18 cellular contexts compared by ENCODE assay signal in the genomic region with DNA sequence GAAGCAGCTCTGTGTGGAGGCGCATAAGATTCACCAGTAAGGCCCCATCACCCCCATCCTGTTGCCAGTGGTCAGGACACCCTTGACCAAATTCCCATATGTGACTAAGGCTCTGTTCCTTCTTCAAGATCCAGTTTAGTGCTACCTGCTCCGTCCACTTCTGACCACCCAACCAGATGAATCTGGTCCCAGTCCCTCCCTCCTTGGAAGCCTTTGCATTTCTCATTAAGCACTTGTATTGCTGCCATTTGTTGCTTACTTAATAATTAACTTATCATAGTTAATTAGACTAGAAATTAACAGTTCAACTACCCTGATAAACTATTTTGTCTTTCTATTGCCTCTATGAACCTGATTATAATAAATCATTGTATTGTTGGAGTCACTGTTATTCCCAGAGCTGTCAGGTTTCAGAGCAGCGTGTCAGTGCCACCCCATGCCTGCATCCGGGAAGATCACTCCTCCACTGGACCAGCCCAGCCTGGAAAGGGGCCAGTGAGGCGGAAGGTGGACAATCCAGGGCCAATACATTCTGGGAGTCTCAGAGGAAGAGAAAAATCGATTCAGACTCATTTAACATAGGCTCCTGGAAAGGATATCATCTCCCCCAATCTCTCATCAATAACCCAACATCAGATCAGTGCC. TPM values are rescaled to one million over a fixed set of nuclear protein-coding genes. Genes with fewer than 3 reads are reported as not detected.
DNase-seq lines count a peak whose midpoint lies in the region; ATAC-seq, FAIRE-seq and TF ChIP-seq lines count a peak whose summit lies in the region.
"Had no signal": no experiment of that assay in that cellular context is flagged by ENCODE, and none has a peak within 500 bp of the region (broad histone marks: within the 10 kb centered on the region; RNA-seq: fewer than 3 reads in every experiment).

No MANE protein-coding gene starts in this region.

- no peaks in the 10 kb centered on the region for H3K9me3 ChIP-seq in HepG2 (ENCODE audit: low read length)

- H3K4me2 ChIP-seq in HepG2 (ENCODE audit: low read depth, low read length) = no peak overlapping the region

- BruUV-seq in HepG2 (replicated peaks; lab: Mats Ljungman, UMichigan) = no TSS peak

- in situ Hi-C loops in HepG2 (cut with HindIII; ENCODE audit: extremely low pct_ligation_motif_present, low pct_unique_long_range_greater_than_20kb) = no loop called here

- H2AFZ ChIP-seq in HepG2 (ENCODE audit: low read length) = no peak overlapping the region

- no peak for FAIRE-seq in HepG2 (lab: Jason Lieb, UNC)
- FAIRE-seq in GM12891 (lab: Jason Lieb, UNC) = no peak
- FAIRE-seq: D721Med, H54 had no signal

- peak; percentile 57; the same call in 1 of the 3 replicates for ATAC-seq in HepG2
- no peak for ATAC-seq in HG02973 (IDR thresholded peaks at IDR 0.05; ENCODE audit: unreplicated experiment)
- ATAC-seq: CD8-positive, alpha-beta T cell; HCT116 had no signal

- H3K4me1 ChIP-seq in HepG2 (ENCODE audit: insufficient read depth, low read length) = no peaks in the 10 kb centered on the region

- POLR2A ChIA-PET in HepG2 (lab: Yijun Ruan, JAX) = no interaction called here

- H4K20me1 ChIP-seq in HepG2 (ENCODE audit: insufficient read depth, low read length) = no peaks in the 10 kb centered on the region

- no peaks in the 10 kb centered on the region for H3K27me3 ChIP-seq in HepG2 (ENCODE audit: control insufficient read depth in 1 of 2, insufficient read depth in 2 of 2, low read length in 2 of 2)

- CTCF ChIA-PET in HepG2 (lab: Yijun Ruan, JAX; ENCODE audit: low intra/inter-chr PET ratio, low total read pairs) = no interaction called here

- H3K27ac ChIP-seq in HepG2 (ENCODE audit: extremely low read length, insufficient read depth, low read length) = no peak overlapping the region

- no peak overlapping the region for H3K4me3 ChIP-seq in epithelial cell of proximal tubule (ENCODE audit: low read depth, low read length)
- H3K4me3 ChIP-seq in HepG2 (replicated peaks in 1 of 3; ENCODE audit: insufficient read depth in 1 of 3, low read depth in 2 of 3, low read length in 3 of 3) = no peak overlapping the region

- TF ChIP-seq EP300 in HepG2 (IDR thresholded peaks at IDR 0.05; ENCODE audit: low read depth in 2 of 2, low read length in 2 of 2) = no peak
- no peak for TF ChIP-seq EP300 in HepG2 (CRISPR knock-in tag; IDR thresholded peaks at IDR 0.05; ENCODE audit: borderline replicate concordance)

- no peak overlapping the region for H3K9ac ChIP-seq in HepG2 (ENCODE audit: insufficient read depth, low read depth, low read length)

- peak; percentile 65 for DNase-seq in epithelial cell of proximal tubule (ENCODE audit: low read depth)
- DNase-seq in HepG2 (ENCODE audit: low spot score) = no peak
- DNase-seq in renal cortical epithelial cell (ENCODE audit: low read depth) = peak; percentile 89
- no peak for DNase-seq in DMS79 (lab: John Stamatoyannopoulos, UW)
- DNase-seq in GM12891 (ENCODE audit: insufficient read length, low spot score) = no peak
- DNase-seq: CD8-positive, alpha-beta T cell; COR-L47; DMS153; DND-41; GDM1 had no signal

- no peak for TF ChIP-seq POLR2A in HepG2 (IDR thresholded peaks at IDR 0.05; ENCODE audit: insufficient read depth in 1 of 2, low read depth in 2 of 2, low read length in 2 of 2)
- TF ChIP-seq POLR2A in GM12891 (IDR thresholded peaks at IDR 0.05; ENCODE audit: low read depth, low read length) = no peak

- no peaks in the 10 kb centered on the region for H3K36me3 ChIP-seq in HepG2 (replicated peaks in 1 of 2; ENCODE audit: control insufficient read depth in 1 of 2, insufficient read depth in 2 of 2, low read length in 2 of 2)

- intact Hi-C loops in HepG2 (cut with micrococcal nuclease; ENCODE audit: unreplicated experiment) = no loop called here

- no peak for TF ChIP-seq RAD21 in HepG2 (CRISPR knock-in tag; IDR thresholded peaks at IDR 0.05)

- H3K79me2 ChIP-seq in HepG2 (ENCODE audit: insufficient read depth, low read length) = no peaks in the 10 kb centered on the region

- peak; percentile 34 for TF ChIP-seq CTCF in epithelial cell of proximal tubule (conservative IDR thresholded peaks at IDR 0.05; ENCODE audit: low read depth, low read length)
- TF ChIP-seq CTCF in HepG2 (CRISPR knock-in tag; IDR thresholded peaks at IDR 0.05) = peak; percentile 27; the same call in 1 of the 2 replicates

- 47% methylated on average over 6 of the region's 6 CpGs for WGBS in HepG2 (ENCODE audit: low lambda C conversion rate)

TF ChIP-seq in HepG2, 621 proteins besides CTCF, POLR2A, EP300 and RAD21:
- TF ChIP-seq MTF2 (CRISPR knock-in tag; IDR thresholded peaks at IDR 0.05; ENCODE audit: borderline replicate concordance) (no peak), STAG1 (CRISPR knock-in tag; IDR thresholded peaks at IDR 0.05) (peak; percentile 25; the same call in 1 of the 2 replicates)

TF ChIP-seq in GM12891, 5 proteins besides CTCF, POLR2A, EP300 and RAD21:
- no peak for TF ChIP-seq PAX5 (IDR thresholded peaks at IDR 0.05; ENCODE audit: insufficient read depth, low read length, severe bottlenecking)
- TF ChIP-seq TAF1 (IDR thresholded peaks at IDR 0.05; ENCODE audit: low read depth, low read length) = no peak
- no peak for TF ChIP-seq POLR2AphosphoS5 (IDR thresholded peaks at IDR 0.05; ENCODE audit: low read depth, low read length)
- no peak for TF ChIP-seq SPI1 (IDR thresholded peaks at IDR 0.05; ENCODE audit: low read depth, low read length)
- TF ChIP-seq POU2F2 (IDR thresholded peaks at IDR 0.05; ENCODE audit: low read depth, low read length) = no peak

RNA-seq across cellular contexts. Expression of gene NAT8, which starts 9.5 kb away (rescaled TPM):
- total RNA-seq in epithelial cell of proximal tubule (not detected in 2 replicates), HepG2 (2016; rRNA removed; fragmentation: Illumina TruSeq; extraction: Trizol) (1.8 and 1.9 TPM in 2 replicates), renal cortical epithelial cell (0.69 and 14.4 TPM in 2 replicates)
- total RNA-seq in HepG2 (2016; cell fraction: cytosol; rRNA removed; fragmentation: Illumina TruSeq; extraction: Trizol; ENCODE audit: low read depth) = 0.51 and 0.97 TPM in 2 replicates
- 1.2 and 2.0 TPM in 2 replicates for total RNA-seq in HepG2 (2016; cell fraction: insoluble cytoplasmic fraction; rRNA removed; fragmentation: Illumina TruSeq; extraction: Trizol)
- total RNA-seq in HepG2 (2016; cell fraction: membrane; rRNA removed; fragmentation: Illumina TruSeq; extraction: Trizol) = 0.28 and 0.59 TPM in 2 replicates
- 1.4 and 1.5 TPM in 2 replicates for total RNA-seq in HepG2 (2016; cell fraction: nucleus; rRNA removed; fragmentation: Illumina TruSeq; extraction: Trizol)
- polyA plus RNA-seq in HepG2 (2011; rRNA removed) = 12.9 and 15.6 TPM in 2 replicates
- polyA plus RNA-seq in HepG2 (2011; cell fraction: cytosol; rRNA removed) = 16.0 and 20.9 TPM in 2 replicates
- polyA plus RNA-seq in HepG2 (2011; cell fraction: nucleus; rRNA removed) = 3.6 and 7.4 TPM in 2 replicates
- polyA plus RNA-seq in HepG2 (2012) = 2.8 and 12.0 TPM in 2 replicates
- 0.23 and 0.38 TPM in 2 replicates for polyA plus RNA-seq in HepG2 (2016; cell fraction: cytosol; fragmentation: Illumina TruSeq; extraction: Trizol; ENCODE audit: low read depth)
- 0.46 and 1.4 TPM in 2 replicates for polyA plus RNA-seq in HepG2 (2016; cell fraction: insoluble cytoplasmic fraction; fragmentation: Illumina TruSeq; extraction: Trizol; ENCODE audit: low read depth)
- polyA plus RNA-seq in HepG2 (2016; cell fraction: membrane; fragmentation: Illumina TruSeq; extraction: Trizol; ENCODE audit: low read depth) = 0.24 and 0.34 TPM in 2 replicates
- polyA plus RNA-seq in HepG2 (2016; cell fraction: nucleus; fragmentation: Illumina TruSeq; extraction: Trizol; ENCODE audit: insufficient read depth, low read depth) = 2.9 and 3.0 TPM in 2 replicates
- polyA minus RNA-seq in HepG2 (2011; rRNA and poly(A)+ RNA removed; ENCODE audit: low replicate concordance) = 9.7 TPM in 1 of 2 replicates, not detected in the other
- 3.3 and 4.1 TPM in 2 replicates for polyA minus RNA-seq in HepG2 (2011; cell fraction: cytosol; rRNA and poly(A)+ RNA removed)
- 1.5 and 2.1 TPM in 2 replicates for polyA minus RNA-seq in HepG2 (2011; cell fraction: nucleus; rRNA and poly(A)+ RNA removed)
- polyA plus RNA-seq in GM12891 (2012; ENCODE audit: low read depth, missing spikeins) = not detected
- total RNA-seq: A673; CD8-positive, alpha-beta T cell had no signal
- polyA plus RNA-seq: BJ, CD14-positive monocyte, IgD-negative memory B cell had no signal

Comparison
In these comparisons a context has a peak if more than half of its experiments do, and no peak if none do; other contexts are left out.
1. DNase-seq: peak in epithelial cell of proximal tubule (single experiment) and renal cortical epithelial cell (single experiment); none in HepG2 (single experiment), DMS79 (single experiment) and GM12891 (single experiment).